In genomic region chr4:184969610-184970009, GRCh38 we compare ENCODE assay signal across 32 cellular contexts. TPM values are rescaled to one million over a fixed set of nuclear protein-coding genes. Genes with fewer than 3 reads are reported as not detected.
"Had no signal": no experiment of that assay in that cellular context is flagged by ENCODE, and none has a peak within 500 bp of the region (broad histone marks: within the 10 kb centered on the region; RNA-seq: fewer than 3 reads in every experiment).

No MANE protein-coding gene starts in this region.

- H3K4me1 ChIP-seq: adrenal gland, breast epithelium, SJCRH30 had no signal

- H3K4me3 ChIP-seq: adrenal gland, body of pancreas, breast epithelium, MG63, SJCRH30, SK-N-MC had no signal

- H3K4me3 Mint-ChIP-seq: activated CD4-positive, alpha-beta T cell treated with anti-CD3 and anti-CD28 coated beads for 36 hours; activated CD4-positive, alpha-beta T cell treated with anti-CD3 and anti-CD28 coated beads, Interleukin-2, amount 10 ng/mL, durations not matched to agents 7 days and 5 days; activated CD8-positive, alpha-beta T cell treated with anti-CD3 and anti-CD28 coated beads, Interleukin-2, amount 10 ng/mL, durations not matched to agents 7 days and 5 days; activated T-cell treated with anti-CD3 and anti-CD28 coated beads, Interleukin-2, amount 50 U/mL, for 24 hours had no signal

- H3K27ac Mint-ChIP-seq: activated CD4-positive, alpha-beta T cell treated with anti-CD3 and anti-CD28 coated beads for 36 hours; activated CD4-positive, alpha-beta T cell treated with anti-CD3 and anti-CD28 coated beads, Interleukin-2, amount 10 ng/mL, durations not matched to agents 7 days and 5 days; activated CD8-positive, alpha-beta T cell treated with anti-CD3 and anti-CD28 coated beads, Interleukin-2, amount 10 ng/mL, durations not matched to agents 7 days and 5 days; activated naive CD4-positive, alpha-beta T cell treated with anti-CD3 and anti-CD28 coated beads, Interleukin-2, amount 50 U/mL, for 72 hours; activated T-cell treated with anti-CD3 and anti-CD28 coated beads, Interleukin-2, amount 50 U/mL, for 24 hours; activated T-helper 2 cell treated with anti-CD3 and anti-CD28 coated beads, Interferon-gamma antibody, Interleukin-2, Interleukin-4, amounts not matched to agents 10 μg/mL and 5 μg/mL and 100 μg/mL, durations not matched to agents 14 hours and 24 hours and 36 hours had no signal

- H3K36me3 ChIP-seq: adrenal gland, breast epithelium, MG63, SJCRH30 had no signal

- H3K9me3 ChIP-seq: adrenal gland, body of pancreas, breast epithelium, MG63, SJCRH30 had no signal

- H3K27me3 ChIP-seq: adrenal gland, body of pancreas, breast epithelium, MG63, SJCRH30 had no signal

- ATAC-seq: activated CD4-positive, alpha-beta T cell treated with anti-CD3 and anti-CD28 coated beads for 36 hours; body of pancreas; Panc1 had no signal

- H3K27ac ChIP-seq: adrenal gland, body of pancreas, breast epithelium, SJCRH30, SK-N-MC had no signal

- DNase-seq: activated CD4-positive, alpha-beta T cell treated with anti-CD3 and anti-CD28 coated beads for 36 hours; activated CD4-positive, alpha-beta T cell treated with anti-CD3 and anti-CD28 coated beads, Interleukin-2, amount 10 ng/mL, durations not matched to agents 7 days and 5 days; activated CD4-positive, alpha-beta T cell treated with anti-CD3 and anti-CD28 coated beads, Interleukin-2, amount 50 U/mL, for 48 hours; activated CD8-positive, alpha-beta T cell treated with anti-CD3 and anti-CD28 coated beads, Interleukin-2, amount 10 ng/mL, durations not matched to agents 7 days and 5 days; activated gamma-delta T cell; activated naive CD4-positive, alpha-beta T cell treated with Interleukin-2 at 50 U/mL for 16 hours; activated T-cell treated with anti-CD3 and anti-CD28 coated beads, Interleukin-2, amount 50 U/mL, for 24 hours; body of pancreas; Karpas-422; KBM-7; MG63; NCI-H1048; NCI-H1436 treated with DMSO at 0.1 percent for 48 hours; NCI-H1694 treated with DMSO at 0.1 percent for 48 hours; NCI-H2029; NCI-H345; NCI-H524 treated with DMSO at 0.1 percent for 48 hours; SHP77; SJCRH30; T1000 had no signal

RNA-seq across cellular contexts. Expression of gene HELT, which starts 48.7 kb away (rescaled TPM):
- total RNA-seq: activated CD4-positive, alpha-beta T cell treated with anti-CD3 and anti-CD28 coated beads for 36 hours; activated CD4-positive, alpha-beta T cell treated with anti-CD3 and anti-CD28 coated beads, Interleukin-2, amount 10 ng/mL, durations not matched to agents 7 days and 5 days; activated CD8-positive, alpha-beta T cell treated with anti-CD3 and anti-CD28 coated beads, Interleukin-2, amount 10 ng/mL, durations not matched to agents 7 days and 5 days; activated naive CD4-positive, alpha-beta T cell treated with anti-CD3 and anti-CD28 coated beads, Interleukin-2, amount 50 U/mL, for 72 hours; activated T-helper 2 cell treated with anti-CD3 and anti-CD28 coated beads, Interferon-gamma antibody, Interleukin-2, Interleukin-4, amounts not matched to agents 10 μg/mL and 5 μg/mL and 100 μg/mL, durations not matched to agents 14 hours and 24 hours and 36 hours; adrenal gland; astrocyte; body of pancreas; breast epithelium; cardiac septum; NCI-H460; RPMI7951; SJCRH30; T-helper 1 cell treated with Interleukin-12 subunit alpha and Interleukin-12 subunit beta and Interleukin-4 antibody, amounts not matched to agents 30 ng/mL and 1 ng/mL, for 36 hours; T-helper 2 cell treated with Interferon-gamma antibody and Interleukin-4, amounts not matched to agents 100 ng/mL and 5 ng/mL, for 36 hours had no signal
- polyA plus RNA-seq: adrenal gland had no signal
